ENCODE assay signal across 8 cellular contexts in genomic region chr12:124625867-124626675, GRCh38. TPM values are rescaled to one million over a fixed set of nuclear protein-coding genes. Genes with fewer than 3 reads are reported as not detected.
DNase-seq lines count a peak whose midpoint lies in the region; ATAC-seq, FAIRE-seq and TF ChIP-seq lines count a peak whose summit lies in the region.

No MANE protein-coding gene starts in this region.

- WGBS in IMR-90 (ENCODE audit: extremely low coverage in 2 of 2, insufficient read length in 1 of 2), 2 experiments, result 50% methylated on average over 4 of the region's 15 CpGs; no CpG with 5 or more reads in 1 of the 2 experiments

- H3K14ac ChIP-seq in IMR-90 (replicated peaks; ENCODE audit: low read depth, low read length), result peak overlapping the region; percentile 80

- no peaks in the 10 kb centered on the region for H3K36me3 Mint-ChIP-seq in brain

- BruUV-seq in IMR-90 (replicated peaks; lab: Mats Ljungman, UMichigan), result no TSS peak

- intact Hi-C loops in IMR-90 (cut with micrococcal nuclease), result no loop called here

- H3K27me3 ChIP-seq in IMR-90 (ENCODE audit: control insufficient read depth, insufficient read depth, low read length) (no peaks in the 10 kb centered on the region), keratinocyte (ENCODE audit: control insufficient read depth, extremely low read depth, insufficient read depth, low read length) (no peaks in the 10 kb centered on the region), thoracic aorta (replicated peaks; ENCODE audit: insufficient read depth) (no peaks in the 10 kb centered on the region)

- H3K9ac ChIP-seq in IMR-90 (ENCODE audit: low read depth, low read length) (no peak overlapping the region), keratinocyte (ENCODE audit: control insufficient read depth, extremely low read depth, insufficient read depth, low read length) (no peak overlapping the region)

- H4K20me1 ChIP-seq in IMR-90 (ENCODE audit: insufficient read depth, low read length) (no peaks in the 10 kb centered on the region), keratinocyte (ENCODE audit: control insufficient read depth, extremely low read depth, insufficient read depth, low read length) (no peaks in the 10 kb centered on the region)

- H3K27ac ChIP-seq in IMR-90 (ENCODE audit: insufficient read depth, low read length), result no peak overlapping the region
- no peak overlapping the region for H3K27ac ChIP-seq in keratinocyte (ENCODE audit: control insufficient read depth, insufficient read depth, low read length)
- peak overlapping the region; percentile 66 to 92 for H3K27ac ChIP-seq in thoracic aorta

- TF ChIP-seq RAD21 in IMR-90 (IDR thresholded peaks at IDR 0.05; ENCODE audit: low read length), result no peak

- H3K9me3 Mint-ChIP-seq in brain, result peaks cover 0 to 15% (median 0%) of the 10 kb centered on the region in 5 experiments

- H4K91ac ChIP-seq in IMR-90 (ENCODE audit: insufficient read depth, low read depth, low read length), result peak overlapping the region; percentile 65

- H3K9me3 ChIP-seq in IMR-90 (ENCODE audit: control insufficient read depth, insufficient read depth, low read length) (0 out of 2 replicates have a peak, but pooled peaks cover 3% of the 10 kb centered on the region), keratinocyte (ENCODE audit: control insufficient read depth, low read depth, low read length) (no peaks in the 10 kb centered on the region), thoracic aorta (no peaks in the 10 kb centered on the region)

- peak overlapping the region; percentile 76 for H3K4ac ChIP-seq in IMR-90 (ENCODE audit: low read depth, low read length)

- H3K36me3 ChIP-seq in IMR-90 (ENCODE audit: control insufficient read depth, insufficient read depth, low read length) (no peaks in the 10 kb centered on the region), keratinocyte (ENCODE audit: control insufficient read depth in 2 of 2, extremely low read depth in 1 of 2, insufficient read depth in 2 of 2, low read length in 2 of 2) (no peaks in the 10 kb centered on the region), thoracic aorta (no peaks in the 10 kb centered on the region)

- in situ Hi-C loops in IMR-90 (cut with MboI; ENCODE audit: low sequenced_read_pairs), result no loop called here

- peak overlapping the region; percentile 49; the same call in 1 of the 2 replicates for H2BK20ac ChIP-seq in IMR-90 (ENCODE audit: low read depth, low read length)

- peak overlapping the region in 1 of 2 experiments; percentile 67; a peak in 1 of 4 replicates for H4K8ac ChIP-seq in IMR-90 (ENCODE audit: low read depth in 2 of 2, low read length in 2 of 2)

- CTCF ChIA-PET in IMR-90 (lab: Yijun Ruan, JAX), result interaction anchor here (0.6 kb wide), 2 partner anchors 77 to 102 kb away, joined by 3 to 7 read pairs; no protein-coding TSS in a partner anchor

- H3K56ac ChIP-seq in IMR-90 (ENCODE audit: extremely low read depth, insufficient read depth, low read length), result no peak overlapping the region

- POLR2A ChIA-PET in IMR-90 (lab: Charles Lee; ENCODE audit: unreplicated experiment), result interaction anchor here (0.5 to 0.6 kb wide), 2 partner anchors 237 to 912 kb away, joined by 6 to 8 read pairs; no protein-coding TSS in a partner anchor

- dilution Hi-C loops in IMR-90 (cut with HindIII; ENCODE audit: low sequenced_read_pairs, unreplicated experiment), result no loop called here
- dilution Hi-C loops in keratinocyte (cut with MboI; ENCODE audit: extremely low pct_ligation_motif_present, low sequenced_read_pairs), result no loop called here

- peaks cover 39% of the 10 kb centered on the region for H3K4me1 Mint-ChIP-seq in brain

- H3K23ac ChIP-seq in IMR-90 (ENCODE audit: low read depth, low read length), result no peak overlapping the region; the same call in 1 of the 2 replicates

- H3K4me2 ChIP-seq in IMR-90 (ENCODE audit: low read depth, low read length) (no peak overlapping the region), keratinocyte (ENCODE audit: control insufficient read depth, extremely low read depth, insufficient read depth, low read depth, low read length) (peak overlapping the region; percentile 19)

- peak overlapping the region; percentile 65; the same call in 1 of the 3 replicates for H2BK15ac ChIP-seq in IMR-90 (ENCODE audit: low read depth, low read length)

- H3K4me3 Mint-ChIP-seq in brain, result no peak overlapping the region

- H2AK5ac ChIP-seq in IMR-90 (ENCODE audit: low read depth, low read length), result peak overlapping the region; percentile 84

- peak; percentile 29 for FAIRE-seq in keratinocyte (lab: Jason Lieb, UNC)

- no peak overlapping the region for H3K18ac ChIP-seq in IMR-90 (ENCODE audit: low read depth, low read length)

- peak overlapping the region; percentile 12 to 55 (median 38) for H3K27ac Mint-ChIP-seq in brain

- peaks cover 9% of the 10 kb centered on the region for H3K27me3 Mint-ChIP-seq in brain

- H3K79me1 ChIP-seq in IMR-90 (ENCODE audit: low read depth in 1 of 2, low read length in 2 of 2), result no peaks in the 10 kb centered on the region; a peak in 1 of 4 replicates

- peaks cover 13% of the 10 kb centered on the region for H3K4me1 ChIP-seq in IMR-90 (ENCODE audit: control insufficient read depth, insufficient read depth, low read length)
- peaks cover 32% of the 10 kb centered on the region for H3K4me1 ChIP-seq in keratinocyte (ENCODE audit: control insufficient read depth, extremely low read depth, insufficient read depth, low read length)
- peaks cover 21 to 52% of the 10 kb centered on the region in 2 donors for H3K4me1 ChIP-seq in thoracic aorta (ENCODE audit: control insufficient read depth in 1 of 2, low read depth in 2 of 2)

- no peak overlapping the region for H2BK5ac ChIP-seq in IMR-90 (ENCODE audit: low read depth, low read length, poor library complexity, severe bottlenecking)

- no peaks in the 10 kb centered on the region for H3K79me2 ChIP-seq in keratinocyte (ENCODE audit: control insufficient read depth, insufficient read depth, low read length)

- DNase-seq in IMR-90, result peak; percentile 53
- DNase-seq in keratinocyte (ENCODE audit: low read depth, low spot score), result no peak
- DNase-seq in thoracic aorta (ENCODE audit: low spot score), result peak; percentile 78
- DNase-seq in pons (ENCODE audit: low spot score), result no peak
- no peak for DNase-seq in activated T-cell treated with anti-CD3 and anti-CD28 coated beads, Interleukin-2, amount 50 U/mL, for 48 hours
- DNase-seq in NK-92 (lab: John Stamatoyannopoulos, UW; ENCODE audit: unreplicated experiment), result no peak

- H2AFZ ChIP-seq in IMR-90 (replicated peaks; ENCODE audit: low read length, poor library complexity) (peak overlapping the region; percentile 84), keratinocyte (ENCODE audit: control insufficient read depth, low read length) (no peak overlapping the region)

- H3K9me1 ChIP-seq in IMR-90 (ENCODE audit: insufficient read depth, low read length), result peaks cover 5% of the 10 kb centered on the region
- no peaks in the 10 kb centered on the region for H3K9me1 ChIP-seq in keratinocyte (ENCODE audit: control insufficient read depth, extremely low read depth, insufficient read depth, low read length)

- peak overlapping the region; percentile 89 for H2AK9ac ChIP-seq in IMR-90 (replicated peaks; ENCODE audit: low read depth, low read length, poor library complexity)

- no peak for TF ChIP-seq POLR2A in IMR-90 (IDR thresholded peaks at IDR 0.05; ENCODE audit: low read depth, low read length)

- TF ChIP-seq CTCF in IMR-90 (conservative IDR thresholded peaks at IDR 0.05; ENCODE audit: low read depth, low read length), result no peak
- TF ChIP-seq CTCF in brain (conservative IDR thresholded peaks at IDR 0.05), result no peak
- TF ChIP-seq CTCF in keratinocyte (optimal IDR thresholded peaks at IDR 0.05 in 1 of 3, IDR thresholded peaks at IDR 0.05 in 1 of 3, conservative IDR thresholded peaks at IDR 0.05 in 1 of 3; ENCODE audit: extremely low read depth in 1 of 3, insufficient read depth in 2 of 3, low read length in 3 of 3), result no peak
- TF ChIP-seq CTCF in thoracic aorta (IDR thresholded peaks at IDR 0.05), result no peak

- peak overlapping the region; percentile 80 for H2BK120ac ChIP-seq in IMR-90 (ENCODE audit: low read depth, low read length)

- no peak overlapping the region for H4K5ac ChIP-seq in IMR-90 (ENCODE audit: low read depth, low read length)

- no peak overlapping the region for H3K4me3 ChIP-seq in IMR-90 (ENCODE audit: insufficient read depth, low read depth, low read length)
- no peak overlapping the region for H3K4me3 ChIP-seq in keratinocyte (ENCODE audit: control insufficient read depth in 2 of 3, extremely low read depth in 1 of 3, insufficient read depth in 2 of 3, low read depth in 1 of 3, low read length in 3 of 3)
- H3K4me3 ChIP-seq in thoracic aorta, result peak overlapping the region; percentile 43

- ATAC-seq in IMR-90 (ENCODE audit: low read depth), result peak; percentile 96
- peak; percentile 42 for ATAC-seq in thoracic aorta (ENCODE audit: insufficient number of reproducible peaks, low FRiP score, low read depth)
- ATAC-seq in GM21515 (IDR thresholded peaks at IDR 0.05; ENCODE audit: unreplicated experiment), result no peak

TF ChIP-seq in IMR-90, 13 proteins besides CTCF, POLR2A, EP300 and RAD21:
- no peak for TF ChIP-seq CEBPB (IDR thresholded peaks at IDR 0.05; ENCODE audit: low read depth, low read length)
- TF ChIP-seq FOS (IDR thresholded peaks at IDR 0.05; ENCODE audit: low read depth, low read length), result no peak

RNA-seq across cellular contexts. Expression of gene NCOR2, which starts 58.7 kb away (rescaled TPM):
- total RNA-seq in IMR-90 (2012; rRNA removed), result 12.9 and 15.3 TPM in 2 replicates
- 40.8 and 50.2 TPM in 2 replicates for polyA plus RNA-seq in IMR-90 (2012; rRNA removed)
- 55.0 and 56.1 TPM in 2 replicates for polyA plus RNA-seq in IMR-90 (2012; cell fraction: cytosol; rRNA removed)
- polyA plus RNA-seq in IMR-90 (2012; cell fraction: nucleus; rRNA removed; ENCODE audit: low replicate concordance), result 151 and 276 TPM in 2 replicates
- 78.6 TPM for polyA plus RNA-seq in brain (ENCODE audit: insufficient read depth, low read depth, low replicate concordance)
- polyA plus RNA-seq in keratinocyte, result 4.7 to 10.3 TPM (median 5.0 TPM) in 3 replicates
- polyA plus RNA-seq in keratinocyte (2011; ENCODE audit: low read depth), result 31.0 TPM
- polyA plus RNA-seq in keratinocyte (2011; cell fraction: cytosol; rRNA removed), result 6.5 and 20.0 TPM in 2 replicates
- polyA plus RNA-seq in keratinocyte (2011; cell fraction: nucleus; rRNA removed), result 43.3 and 69.5 TPM in 2 replicates
- 35.3 and 75.7 TPM in 2 replicates for polyA plus RNA-seq in keratinocyte (2012; ENCODE audit: low replicate concordance)
- 19.3 to 59.5 TPM (median 23.6 TPM) in 3 replicates for polyA minus RNA-seq in keratinocyte
- 40.7 TPM for polyA minus RNA-seq in keratinocyte (2011; cell fraction: cytosol; rRNA and poly(A)+ RNA removed)
- polyA minus RNA-seq in keratinocyte (2011; cell fraction: nucleus; rRNA and poly(A)+ RNA removed), result 50.3 and 64.5 TPM in 2 replicates
- total RNA-seq in thoracic aorta, result 100 to 1,000 TPM; 228 to 229 TPM

Comparison
In these comparisons a context has a peak if more than half of its experiments do, and no peak if none do; other contexts are left out.
1. DNase-seq: peak in IMR-90 (single experiment) and thoracic aorta (single experiment); none in keratinocyte (single experiment), pons (single experiment), activated T-cell treated with anti-CD3 and anti-CD28 coated beads, Interleukin-2, amount 50 U/mL, for 48 hours (0 of 2) and NK-92 (single experiment).
2. H3K27ac ChIP-seq: peak in thoracic aorta (2 of 2); none in IMR-90 (single experiment) and keratinocyte (single experiment).